ENCODE assay signal across 8 cellular contexts in genomic region chr20:62407221-62407992, GRCh38. TPM values are rescaled to one million over a fixed set of nuclear protein-coding genes. Genes with fewer than 3 reads are reported as not detected.
DNase-seq lines count a peak whose midpoint lies in the region; ATAC-seq and TF ChIP-seq lines count a peak whose summit lies in the region.

Gene CABLES2, minus strand, starts transcription at chr20:62407285. Its CDS starts 9 bp downstream, at chr20:62407276.

- peak within 1 kb of the TSS; percentile 72 to 86 (median 83) for H3K27ac ChIP-seq in BLaER1 treated with 17β-estradiol and CSF1 and Interleukin-3, amounts not matched to agents 10 nM and 100 nM
- H3K27ac ChIP-seq in colonic mucosa, result peak within 1 kb of the TSS; percentile 45

- TF ChIP-seq CTCF in colonic mucosa (IDR thresholded peaks at IDR 0.05), result no peak

- H3K4me1 ChIP-seq in BLaER1 treated with 17β-estradiol and CSF1 and Interleukin-3, amounts not matched to agents 10 nM and 100 nM, result peaks cover 44 to 93% (median 88%) of the 10 kb centered on the region in 10 experiments
- peaks cover 19% of the 10 kb centered on the region for H3K4me1 ChIP-seq in colonic mucosa

- peak; percentile 98 for DNase-seq in GM19240 (ENCODE audit: insufficient read length, low spot score)
- peak; percentile 89 for DNase-seq in NCI-H510A treated with DMSO at 0.1 percent for 48 hours (lab: John Stamatoyannopoulos, UW)
- DNase-seq in activated CD4-positive, alpha-beta T cell treated with anti-CD3 and anti-CD28 coated beads for 4 hours, result peak; percentile 85 to 88
- DNase-seq in colonic mucosa, result peak; percentile 94
- DNase-seq in left kidney (ENCODE audit: low read depth, low spot score), result peak; percentile 98
- peak; percentile 79 to 87 for DNase-seq in stimulated activated CD4-positive, alpha-beta T cell treated with anti-CD3 and anti-CD28 coated beads, Interleukin-1b, Interleukin-23, amount 100 ng/mL, for 4 hours (ENCODE audit: low read depth in 2 of 2)

- peaks cover 0 to 22% (median 5%) of the 10 kb centered on the region in 11 experiments; a peak in 8 of 22 replicates for H3K36me3 ChIP-seq in BLaER1 treated with 17β-estradiol and CSF1 and Interleukin-3, amounts not matched to agents 10 nM and 100 nM
- H3K36me3 ChIP-seq in colonic mucosa, result no peaks in the 10 kb centered on the region

- H3K4me3 ChIP-seq in BLaER1 treated with 17β-estradiol and CSF1 and Interleukin-3, amounts not matched to agents 10 nM and 100 nM, result peak within 1 kb of the TSS; percentile 86 to 98 (median 92)
- H3K4me3 ChIP-seq in colonic mucosa, result peak within 1 kb of the TSS; percentile 65

- peak within 1 kb of the TSS; percentile 84 to 96 (median 93) for H3K9ac ChIP-seq in BLaER1 treated with 17β-estradiol and CSF1 and Interleukin-3, amounts not matched to agents 10 nM and 100 nM
- peak within 1 kb of the TSS; percentile 70 to 95 for H3K9ac ChIP-seq in colonic mucosa (ENCODE audit: low read depth in 2 of 2, low read length in 2 of 2)

- peaks cover 5 to 44% (median 17%) of the 10 kb centered on the region in 11 experiments; a peak in 17 of 22 replicates for H4K20me1 ChIP-seq in BLaER1 treated with 17β-estradiol and CSF1 and Interleukin-3, amounts not matched to agents 10 nM and 100 nM

- H3K27me3 ChIP-seq in BLaER1 treated with 17β-estradiol and CSF1 and Interleukin-3, amounts not matched to agents 10 nM and 100 nM, result no peaks in the 10 kb centered on the region; a peak in 1 of 22 replicates
- H3K27me3 ChIP-seq in colonic mucosa, result no peaks in the 10 kb centered on the region

- H3K9me3 ChIP-seq in BLaER1 treated with 17β-estradiol and CSF1 and Interleukin-3, amounts not matched to agents 10 nM and 100 nM (replicated peaks in 1 of 11), result no peaks in the 10 kb centered on the region
- H3K9me3 ChIP-seq in colonic mucosa, result no peaks in the 10 kb centered on the region

- peak; percentile 84 for ATAC-seq in HG03442 (IDR thresholded peaks at IDR 0.05; ENCODE audit: unreplicated experiment)

- intact Hi-C loops in colonic mucosa (cut with DNase I), result no loop called here

- peak within 1 kb of the TSS; percentile 94 to 100 (median 99) for H3K4me2 ChIP-seq in BLaER1 treated with 17β-estradiol and CSF1 and Interleukin-3, amounts not matched to agents 10 nM and 100 nM

RNA-seq across cellular contexts. Expression of gene CABLES2, which starts in this region (rescaled TPM):
- 10 to 100 TPM in 1 of 2 donors, 1 to 10 TPM in 1; 7.8 to 10.5 TPM for total RNA-seq in colonic mucosa

Comparison
In these comparisons a context has a peak if more than half of its experiments do, and no peak if none do; other contexts are left out.
1. Peak in every context shown above with its lines: DNase-seq, ATAC-seq, H3K4me3 ChIP-seq and H3K27ac ChIP-seq.